In genomic region chr11:69380921-69381581, GRCh38 we compare ENCODE assay signal across 24 cellular contexts.
DNase-seq lines count a peak whose midpoint lies in the region; ATAC-seq and TF ChIP-seq lines count a peak whose summit lies in the region.
"Had no signal": no experiment of that assay in that cellular context is flagged by ENCODE, and none has a peak within 500 bp of the region (broad histone marks: within the 10 kb centered on the region; RNA-seq: fewer than 3 reads in every experiment).

No MANE protein-coding gene starts in this region.

- H2AFZ ChIP-seq in mesenchymal stem cell (ENCODE audit: low read depth, low read length) = no peak overlapping the region

- no peak overlapping the region for H2BK15ac ChIP-seq in mesenchymal stem cell (ENCODE audit: low read depth, poor library complexity, severe bottlenecking)

- peak overlapping the region in 1 of 2 experiments; percentile 74 for H3K14ac ChIP-seq in mesenchymal stem cell (ENCODE audit: low read length in 2 of 2)

- H2BK5ac ChIP-seq in mesenchymal stem cell (ENCODE audit: low read depth, low read length, poor library complexity, severe bottlenecking) = no peak overlapping the region

- H4K91ac ChIP-seq in mesenchymal stem cell (ENCODE audit: low read length) = peak overlapping the region; percentile 5

- H3K79me1 ChIP-seq in mesenchymal stem cell (replicated peaks; ENCODE audit: low read length, poor library complexity, severe bottlenecking) = no peaks in the 10 kb centered on the region

- ATAC-seq in activated naive CD8-positive, alpha-beta T cell treated with anti-CD3 and anti-CD28 coated beads, Interleukin-2, amount 10 ng/mL, durations not matched to agents 7 days and 5 days (ENCODE audit: low read depth) = no peak
- no peak for ATAC-seq in activated naive CD8-positive, alpha-beta T cell treated with anti-CD3 and anti-CD28 coated beads, Interleukin-2, amount 50 U/mL, for 24 hours
- no peak for ATAC-seq in WTC11
- no peak for ATAC-seq in activated CD8-positive, alpha-beta T cell treated with anti-CD3 and anti-CD28 coated beads for 36 hours
- ATAC-seq in GM18502 (IDR thresholded peaks at IDR 0.05; ENCODE audit: poor library complexity, unreplicated experiment) = no peak
- ATAC-seq: activated CD8-positive, alpha-beta memory T cell treated with anti-CD3 and anti-CD28 coated beads, Interleukin-2, amount 10 ng/mL, durations not matched to agents 7 days and 5 days; natural killer cell had no signal

- peak overlapping the region; percentile 24 for H2BK120ac ChIP-seq in mesenchymal stem cell (ENCODE audit: low read depth, low read length)

- no peaks in the 10 kb centered on the region for H3K36me3 Mint-ChIP-seq in activated naive CD8-positive, alpha-beta T cell treated with anti-CD3 and anti-CD28 coated beads, Interleukin-2, amount 10 ng/mL, durations not matched to agents 7 days and 5 days
- H3K36me3 Mint-ChIP-seq in activated naive CD8-positive, alpha-beta T cell treated with anti-CD3 and anti-CD28 coated beads, Interleukin-2, amount 50 U/mL, for 24 hours (ENCODE audit: low read depth) = no peaks in the 10 kb centered on the region
- no peaks in the 10 kb centered on the region for H3K36me3 Mint-ChIP-seq in WTC11
- no peaks in the 10 kb centered on the region for H3K36me3 Mint-ChIP-seq in type B pancreatic cell
- no peaks in the 10 kb centered on the region for H3K36me3 Mint-ChIP-seq in activated CD8-positive, alpha-beta T cell treated with anti-CD3 and anti-CD28 coated beads for 36 hours (ENCODE audit: low read depth)
- H3K36me3 Mint-ChIP-seq: activated CD8-positive, alpha-beta memory T cell treated with anti-CD3 and anti-CD28 coated beads, Interleukin-2, amount 10 ng/mL, durations not matched to agents 7 days and 5 days; natural killer cell had no signal

- POLR2A ChIA-PET in activated naive CD8-positive, alpha-beta T cell treated with anti-CD3 and anti-CD28 coated beads, Interleukin-2, amount 10 ng/mL, durations not matched to agents 7 days and 5 days (lab: Charles Lee) = no interaction called here
- POLR2A ChIA-PET in WTC11 (lab: Charles Lee) = no interaction called here
- POLR2A ChIA-PET in activated CD8-positive, alpha-beta T cell treated with anti-CD3 and anti-CD28 coated beads for 36 hours (lab: Charles Lee) = no interaction called here

- H3K4me1 Mint-ChIP-seq in activated naive CD8-positive, alpha-beta T cell treated with anti-CD3 and anti-CD28 coated beads, Interleukin-2, amount 10 ng/mL, durations not matched to agents 7 days and 5 days = no peaks in the 10 kb centered on the region
- H3K4me1 Mint-ChIP-seq in activated naive CD8-positive, alpha-beta T cell treated with anti-CD3 and anti-CD28 coated beads, Interleukin-2, amount 50 U/mL, for 24 hours = no peaks in the 10 kb centered on the region
- H3K4me1 Mint-ChIP-seq in WTC11 (peaks cover 8% of the 10 kb centered on the region; the same call in 1 of the 2 replicates), type B pancreatic cell (ENCODE audit: unreplicated experiment) (no peaks in the 10 kb centered on the region)
- no peaks in the 10 kb centered on the region for H3K4me1 Mint-ChIP-seq in activated CD8-positive, alpha-beta T cell treated with anti-CD3 and anti-CD28 coated beads for 36 hours (ENCODE audit: low read depth)
- H3K4me1 Mint-ChIP-seq: activated CD8-positive, alpha-beta memory T cell treated with anti-CD3 and anti-CD28 coated beads, Interleukin-2, amount 10 ng/mL, durations not matched to agents 7 days and 5 days; natural killer cell had no signal

- H3K4me3 Mint-ChIP-seq in activated naive CD8-positive, alpha-beta T cell treated with anti-CD3 and anti-CD28 coated beads, Interleukin-2, amount 10 ng/mL, durations not matched to agents 7 days and 5 days = no peak overlapping the region
- H3K4me3 Mint-ChIP-seq in activated naive CD8-positive, alpha-beta T cell treated with anti-CD3 and anti-CD28 coated beads, Interleukin-2, amount 50 U/mL, for 24 hours = no peak overlapping the region
- H3K4me3 Mint-ChIP-seq in WTC11 (no peak overlapping the region), type B pancreatic cell (no peak overlapping the region)
- H3K4me3 Mint-ChIP-seq in activated CD8-positive, alpha-beta T cell treated with anti-CD3 and anti-CD28 coated beads for 36 hours = no peak overlapping the region
- H3K4me3 Mint-ChIP-seq: activated CD8-positive, alpha-beta memory T cell treated with anti-CD3 and anti-CD28 coated beads, Interleukin-2, amount 10 ng/mL, durations not matched to agents 7 days and 5 days; activated naive CD4-positive, alpha-beta T cell treated with anti-CD3 and anti-CD28 coated beads for 36 hours; CD4-positive, alpha-beta T cell; H9; natural killer cell had no signal

- WGBS in mesenchymal stem cell = 93% methylated on average over 10 of the region's 10 CpGs

- no peaks in the 10 kb centered on the region for H3K9me3 Mint-ChIP-seq in activated naive CD8-positive, alpha-beta T cell treated with anti-CD3 and anti-CD28 coated beads, Interleukin-2, amount 10 ng/mL, durations not matched to agents 7 days and 5 days
- H3K9me3 Mint-ChIP-seq in activated naive CD8-positive, alpha-beta T cell treated with anti-CD3 and anti-CD28 coated beads, Interleukin-2, amount 50 U/mL, for 24 hours = no peaks in the 10 kb centered on the region
- H3K9me3 Mint-ChIP-seq in WTC11 (no peaks in the 10 kb centered on the region), type B pancreatic cell (no peaks in the 10 kb centered on the region)
- no peaks in the 10 kb centered on the region for H3K9me3 Mint-ChIP-seq in activated CD8-positive, alpha-beta T cell treated with anti-CD3 and anti-CD28 coated beads for 36 hours
- H3K9me3 Mint-ChIP-seq: activated naive CD4-positive, alpha-beta T cell treated with anti-CD3 and anti-CD28 coated beads for 36 hours; CD4-positive, alpha-beta T cell; H9; natural killer cell had no signal

- TF ChIP-seq CTCF in WTC11 (IDR thresholded peaks at IDR 0.05) (no peak), type B pancreatic cell (conservative IDR thresholded peaks at IDR 0.05) (no peak)
- TF ChIP-seq CTCF in activated CD8-positive, alpha-beta T cell treated with anti-CD3 and anti-CD28 coated beads for 36 hours (IDR thresholded peaks at IDR 0.05) = no peak

- no peak overlapping the region for H3K27ac ChIP-seq in mesenchymal stem cell (ENCODE audit: low read length, poor library complexity, severe bottlenecking)
- H3K27ac ChIP-seq: epithelial cell of prostate, prostate gland had no signal

- no peak overlapping the region for H3K4me3 ChIP-seq in mesenchymal stem cell (ENCODE audit: insufficient read depth in 1 of 2, low read depth in 1 of 2, low read length in 2 of 2)
- H3K4me3 ChIP-seq: lung, prostate gland had no signal

- no peaks in the 10 kb centered on the region for H3K36me3 ChIP-seq in mesenchymal stem cell (ENCODE audit: control insufficient read depth in 1 of 2, insufficient read depth in 2 of 2, low read depth in 1 of 2, low read length in 2 of 2)
- H3K36me3 ChIP-seq: prostate gland had no signal

- H3K4me2 ChIP-seq in mesenchymal stem cell (ENCODE audit: low read length, poor library complexity, severe bottlenecking) = no peak overlapping the region

- peak overlapping the region in 1 of 2 experiments; percentile 49 for H3K4ac ChIP-seq in mesenchymal stem cell (ENCODE audit: low read depth in 1 of 2, low read length in 2 of 2)

- H3K27me3 Mint-ChIP-seq in activated naive CD8-positive, alpha-beta T cell treated with anti-CD3 and anti-CD28 coated beads, Interleukin-2, amount 10 ng/mL, durations not matched to agents 7 days and 5 days = no peaks in the 10 kb centered on the region
- no peaks in the 10 kb centered on the region for H3K27me3 Mint-ChIP-seq in activated naive CD8-positive, alpha-beta T cell treated with anti-CD3 and anti-CD28 coated beads, Interleukin-2, amount 50 U/mL, for 24 hours
- H3K27me3 Mint-ChIP-seq in WTC11 (ENCODE audit: low read depth) (no peaks in the 10 kb centered on the region; the same call in 1 of the 2 replicates), type B pancreatic cell (no peaks in the 10 kb centered on the region)
- H3K27me3 Mint-ChIP-seq in activated CD8-positive, alpha-beta T cell treated with anti-CD3 and anti-CD28 coated beads for 36 hours = no peaks in the 10 kb centered on the region
- H3K27me3 Mint-ChIP-seq: activated CD8-positive, alpha-beta memory T cell treated with anti-CD3 and anti-CD28 coated beads, Interleukin-2, amount 10 ng/mL, durations not matched to agents 7 days and 5 days; CD4-positive, alpha-beta T cell had no signal

- DNase-seq in activated naive CD8-positive, alpha-beta T cell treated with anti-CD3 and anti-CD28 coated beads, Interleukin-2, amount 10 ng/mL, durations not matched to agents 7 days and 5 days = peak; percentile 14
- no peak for DNase-seq in activated naive CD8-positive, alpha-beta T cell treated with anti-CD3 and anti-CD28 coated beads, Interleukin-2, amount 50 U/mL, for 24 hours
- DNase-seq in WTC11 (ENCODE audit: low spot score) (no peak), mesenchymal stem cell (no peak), type B pancreatic cell (ENCODE audit: extremely low spot score, unreplicated experiment) (no peak), NCI-H1105 treated with DMSO at 0.1 percent for 48 hours (lab: John Stamatoyannopoulos, UW) (no peak)
- DNase-seq in activated CD8-positive, alpha-beta T cell treated with anti-CD3 and anti-CD28 coated beads for 36 hours = no peak
- DNase-seq: ACHN; activated CD4-positive, CD25-positive, alpha-beta regulatory T cell; activated CD8-positive, alpha-beta memory T cell treated with anti-CD3 and anti-CD28 coated beads, Interleukin-2, amount 10 ng/mL, durations not matched to agents 7 days and 5 days; cortex of kidney; H9; natural killer cell; NCI-H1436 treated with DMSO at 0.1 percent for 48 hours; NK-92 treated with Interleukin-12 subunit alpha and Interleukin-12 subunit beta, amount 100 ng/mL, for 24 hours; stimulated activated CD4-positive, alpha-beta T cell treated with anti-CD3 and anti-CD28 coated beads, Interleukin-15, amount 100 ng/mL, for 24 hours; stimulated activated naive CD4-positive, alpha-beta T cell treated with Interleukin-2 at 50 U/mL for 16 hours; T-helper 2 cell had no signal

- H2BK12ac ChIP-seq in mesenchymal stem cell (ENCODE audit: low read length in 2 of 2) = peak overlapping the region in 1 of 2 experiments; percentile 89

- H3K9me3 ChIP-seq in mesenchymal stem cell (ENCODE audit: control insufficient read depth, low read length) = no peaks in the 10 kb centered on the region
- H3K9me3 ChIP-seq: prostate gland had no signal

- H3K27me3 ChIP-seq in mesenchymal stem cell (ENCODE audit: control insufficient read depth in 1 of 2, insufficient read depth in 1 of 2, low read length in 2 of 2) = no peaks in the 10 kb centered on the region

- H3K27ac Mint-ChIP-seq in activated naive CD8-positive, alpha-beta T cell treated with anti-CD3 and anti-CD28 coated beads, Interleukin-2, amount 10 ng/mL, durations not matched to agents 7 days and 5 days = no peak overlapping the region
- no peak overlapping the region for H3K27ac Mint-ChIP-seq in activated naive CD8-positive, alpha-beta T cell treated with anti-CD3 and anti-CD28 coated beads, Interleukin-2, amount 50 U/mL, for 24 hours
- H3K27ac Mint-ChIP-seq in WTC11 (no peak overlapping the region), type B pancreatic cell (peak overlapping the region; percentile 54)
- no peak overlapping the region for H3K27ac Mint-ChIP-seq in activated CD8-positive, alpha-beta T cell treated with anti-CD3 and anti-CD28 coated beads for 36 hours
- H3K27ac Mint-ChIP-seq: activated CD8-positive, alpha-beta memory T cell treated with anti-CD3 and anti-CD28 coated beads, Interleukin-2, amount 10 ng/mL, durations not matched to agents 7 days and 5 days; activated naive CD4-positive, alpha-beta T cell treated with anti-CD3 and anti-CD28 coated beads for 36 hours; CD4-positive, alpha-beta T cell; H9; natural killer cell had no signal

- H3K18ac ChIP-seq in mesenchymal stem cell (ENCODE audit: low read depth in 1 of 2, low read length in 2 of 2) = peak overlapping the region in 1 of 2 experiments; percentile 82

- peaks cover 8% of the 10 kb centered on the region for H3K4me1 ChIP-seq in mesenchymal stem cell (ENCODE audit: control insufficient read depth, insufficient read depth, low read depth, low read length)
- H3K4me1 ChIP-seq: prostate gland had no signal

- CTCF ChIA-PET in WTC11 (lab: Charles Lee) = no interaction called here
- CTCF ChIA-PET in activated CD8-positive, alpha-beta T cell treated with anti-CD3 and anti-CD28 coated beads for 36 hours (lab: Charles Lee) = no interaction called here

- H4K8ac ChIP-seq in mesenchymal stem cell (ENCODE audit: low read length) = peak overlapping the region; percentile 35

- H3K23ac ChIP-seq in mesenchymal stem cell (ENCODE audit: low read length in 2 of 2) = no peak overlapping the region

- intact Hi-C loops in activated CD8-positive, alpha-beta T cell treated with anti-CD3 and anti-CD28 coated beads for 36 hours (cut with micrococcal nuclease) = no loop called here

- no peak overlapping the region for H3K9ac ChIP-seq in mesenchymal stem cell (ENCODE audit: low read length)

- H2AK5ac ChIP-seq in mesenchymal stem cell (ENCODE audit: low read length, severe bottlenecking) = no peak overlapping the region
